In the genomic region with DNA sequence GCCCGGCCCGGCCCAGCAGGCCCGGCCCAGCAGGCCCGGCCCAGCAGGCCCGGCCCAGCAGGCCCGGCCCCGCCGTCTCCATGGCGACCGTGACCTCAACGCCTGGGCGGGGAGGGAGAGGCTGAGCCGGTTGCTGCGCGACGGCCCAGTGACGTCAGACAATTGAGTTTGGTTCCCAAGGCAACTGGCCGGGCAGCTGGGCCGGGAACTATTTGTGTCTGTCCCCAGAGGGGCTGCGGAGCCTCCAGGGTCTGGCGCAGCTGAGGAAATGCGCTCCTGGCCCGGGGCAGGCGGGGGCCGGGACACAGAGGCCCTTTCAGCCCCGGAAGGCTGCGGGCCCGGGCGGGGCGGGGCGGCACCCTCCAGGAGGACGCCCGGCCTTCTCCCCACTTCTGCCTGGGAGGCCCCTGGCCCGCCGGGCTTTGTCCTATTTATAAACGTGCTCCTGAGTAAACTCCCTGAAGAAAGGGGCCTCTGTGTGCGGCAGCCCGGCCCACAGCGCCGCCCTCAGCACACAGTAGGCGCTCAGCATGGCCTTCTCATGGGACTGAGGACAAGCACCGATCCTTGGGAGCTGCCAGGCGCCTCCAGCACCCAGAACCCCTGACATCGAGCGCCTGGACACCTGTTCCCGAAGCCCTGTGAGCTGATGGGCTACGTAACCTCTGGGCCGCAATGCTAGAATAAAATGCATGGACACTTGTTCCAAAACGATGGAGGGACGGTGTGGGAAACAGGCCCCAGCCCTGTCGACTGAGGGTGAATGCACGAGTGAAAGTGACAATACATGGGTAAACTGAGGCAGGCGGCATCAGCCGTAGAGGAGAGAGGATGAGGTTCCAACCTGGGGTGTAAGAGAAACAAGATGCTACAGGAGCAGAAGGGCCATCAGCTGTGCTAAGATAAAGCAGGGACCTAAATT, we compare ENCODE assay signal across 8 cellular contexts. TPM values are rescaled to one million over a fixed set of nuclear protein-coding genes. Genes with fewer than 3 reads are reported as not detected.
A peak's percentile ranks its signal among the peaks of the same experiment; 100 is the strongest.
DNase-seq lines count a peak whose midpoint lies in the region; ATAC-seq, FAIRE-seq and TF ChIP-seq lines count a peak whose summit lies in the region.

No MANE protein-coding gene starts in this region.

- H3K27ac ChIP-seq in right cardiac atrium (ENCODE audit: low read length) (peak overlapping the region; percentile 99), uterus (peak overlapping the region; percentile 99 to 100)

- no peaks in the 10 kb centered on the region for H3K9me3 ChIP-seq in right cardiac atrium (ENCODE audit: control insufficient read depth, low read length)
- no peaks in the 10 kb centered on the region for H3K9me3 ChIP-seq in uterus

- H3K36me3 ChIP-seq in uterus = no peaks in the 10 kb centered on the region

- peak; percentile 100 for FAIRE-seq in GM12892 (lab: Jason Lieb, UNC)

- peaks cover 9% of the 10 kb centered on the region for H3K4me1 ChIP-seq in right cardiac atrium (ENCODE audit: control insufficient read depth, insufficient read depth, low read length)
- peaks cover 6 to 21% of the 10 kb centered on the region in 2 donors for H3K4me1 ChIP-seq in uterus

- TF ChIP-seq CTCF in uterus (IDR thresholded peaks at IDR 0.05) = peak in 1 of 4 experiments; percentile 22

- WGBS in right cardiac atrium = 14% methylated on average over 53 of the region's 54 CpGs

- TF ChIP-seq POLR2A in GM12892 (IDR thresholded peaks at IDR 0.05; ENCODE audit: low read depth, low read length) (no peak), uterus (IDR thresholded peaks at IDR 0.05) (peak; percentile 62 to 75)

- peak; percentile 86 for ATAC-seq in HG02840 (IDR thresholded peaks at IDR 0.05; ENCODE audit: low FRiP score, unreplicated experiment)
- peak; percentile 93 to 95 for ATAC-seq in right cardiac atrium

- intact Hi-C loops in right cardiac atrium (cut with DNase I) = loop anchor here in 2 of 4 donors (5.0 kb wide), 2 partner anchors 43 to 88 kb away; no protein-coding TSS in a partner anchor
- intact Hi-C loops in uterus (cut with DNase I; ENCODE audit: low total_unique reads) = no loop called here

- H3K27me3 ChIP-seq in right cardiac atrium (ENCODE audit: control insufficient read depth, insufficient read depth) (no peaks in the 10 kb centered on the region), uterus (no peaks in the 10 kb centered on the region)

- H3K4me3 ChIP-seq in right cardiac atrium (ENCODE audit: low read length) (peak overlapping the region; percentile 62), uterus (peak overlapping the region; percentile 2 to 49)

- DNase-seq in GM12892 (ENCODE audit: insufficient read length) (peak; percentile 98), NCI-H146 treated with DMSO at 0.1 percent for 48 hours (lab: John Stamatoyannopoulos, UW; ENCODE audit: unreplicated experiment) (peak; percentile 79), T-helper 2 cell (peak; percentile 89 to 97 (median 95)), anterior cingulate cortex (lab: John Stamatoyannopoulos, UW) (peak; percentile 70 to 100 (median 99)), right cardiac atrium (peak; percentile 100), putamen (ENCODE audit: low spot score) (peak; percentile 100), uterus (peak; percentile 100)

RNA-seq across cellular contexts. Expression of gene TEX44, which starts 12.3 kb away (rescaled TPM):
- polyA plus RNA-seq in GM12892 (2012; ENCODE audit: missing spikeins) = not detected
- not detected for total RNA-seq in right cardiac atrium
- polyA plus RNA-seq in right cardiac atrium = not detected
- not detected for total RNA-seq in uterus

Comparison
In these comparisons a context has a peak if more than half of its experiments do, and no peak if none do; other contexts are left out.
1. Peak in every context shown above with its lines: DNase-seq, ATAC-seq, H3K4me3 ChIP-seq and H3K27ac ChIP-seq.